In the genomic region with DNA sequence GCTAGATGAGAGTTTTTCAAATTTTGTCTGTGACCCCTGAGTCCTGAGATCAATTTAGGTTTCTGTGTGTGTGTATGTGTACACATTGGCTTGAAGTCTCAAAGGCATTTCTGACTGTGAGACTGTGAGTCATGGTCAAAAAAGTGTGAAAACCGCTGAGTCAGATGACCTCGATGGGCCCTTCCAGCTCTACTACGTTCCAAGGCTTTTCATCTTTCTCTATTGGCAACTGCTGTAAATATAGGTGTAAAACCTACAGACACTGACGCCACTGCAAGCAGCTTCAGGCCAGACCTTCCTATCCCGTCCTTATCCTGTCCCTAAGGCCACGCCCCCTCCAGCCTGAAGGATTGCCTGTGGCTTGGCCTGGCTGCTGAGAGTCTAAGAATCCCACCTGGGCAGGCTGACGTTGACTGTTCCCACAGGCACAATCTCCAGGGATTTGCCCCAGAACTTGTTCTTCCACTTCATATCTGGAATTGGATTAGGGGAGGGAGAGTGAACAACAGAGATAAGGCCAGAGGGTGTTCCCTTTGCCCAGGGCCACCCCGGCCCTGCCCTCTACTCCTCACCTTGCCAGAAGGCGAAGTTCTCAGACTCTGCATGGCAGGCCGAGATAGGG, we compare ENCODE assay signal across 2 cellular contexts.
TF ChIP-seq lines count a peak whose summit lies in the region.

No MANE protein-coding gene starts in this region.

TF ChIP-seq in HCT116, 20 proteins besides CTCF, POLR2A, EP300 and RAD21 (continued from another document):
- peak; percentile 54 for TF ChIP-seq TCF7L2 (IDR thresholded peaks at IDR 0.05; ENCODE audit: borderline replicate concordance, extremely low read depth, insufficient read depth, insufficient read length)
- TF ChIP-seq CBX3 (IDR thresholded peaks at IDR 0.05; ENCODE audit: low read depth) = no peak; the same call in 1 of the 2 replicates
- no peak for TF ChIP-seq YY1 (IDR thresholded peaks at IDR 0.05; ENCODE audit: extremely low read depth, insufficient replicate concordance, low read depth, low read length)
- TF ChIP-seq SIN3A (IDR thresholded peaks at IDR 0.05; ENCODE audit: low read depth) = no peak; the same call in 1 of the 2 replicates
- TF ChIP-seq ZBTB33 (IDR thresholded peaks at IDR 0.05; ENCODE audit: extremely low read depth, insufficient replicate concordance, low read length) = no peak
- peak; percentile 92 for TF ChIP-seq JUND (IDR thresholded peaks at IDR 0.05)
- no peak for TF ChIP-seq ZNF274 (IDR thresholded peaks at IDR 0.05; ENCODE audit: low read depth, low read length)
- no peak for TF ChIP-seq EZH2phosphoT487 (IDR thresholded peaks at IDR 0.05; ENCODE audit: borderline replicate concordance)
- TF ChIP-seq ATF3 (IDR thresholded peaks at IDR 0.05) = no peak

TF ChIP-seq in GM12891, 5 proteins besides CTCF, POLR2A, EP300 and RAD21 (continued from another document):
- TF ChIP-seq POU2F2 (IDR thresholded peaks at IDR 0.05; ENCODE audit: low read depth, low read length) = no peak
